In genomic region chr4:150150545-150151156, GRCh38 we compare ENCODE assay signal across 21 cellular contexts.
DNase-seq lines count a peak whose midpoint lies in the region; ATAC-seq, FAIRE-seq and TF ChIP-seq lines count a peak whose summit lies in the region.
"Had no signal": no experiment of that assay in that cellular context is flagged by ENCODE, and none has a peak within 500 bp of the region (broad histone marks: within the 10 kb centered on the region; RNA-seq: fewer than 3 reads in every experiment).

No MANE protein-coding gene starts in this region.

- no peak overlapping the region for H3K56ac ChIP-seq in H1 (replicated peaks; ENCODE audit: insufficient read length, low read depth, low read length)

- no peak overlapping the region for H2BK20ac ChIP-seq in H1 (ENCODE audit: low read length)

- H2BK120ac ChIP-seq in H1 (replicated peaks; ENCODE audit: low read depth, low read length) = no peak overlapping the region
- no peak overlapping the region for H2BK120ac ChIP-seq in mesenchymal stem cell (ENCODE audit: low read depth, low read length)

- H2BK12ac ChIP-seq in H1 (ENCODE audit: low read depth, low read length) = no peak overlapping the region
- H2BK12ac ChIP-seq in mesenchymal stem cell (ENCODE audit: low read length in 2 of 2) = no peak overlapping the region

- DNase-seq in SK-N-SH = no peak
- no peak for DNase-seq in H1 (ENCODE audit: low read depth in 1 of 2, low spot score in 2 of 2)
- DNase-seq in mesenchymal stem cell = no peak
- DNase-seq in substantia nigra (lab: John Stamatoyannopoulos, UW) = peak in 34 of 49 donors; percentile 4 to 73 (median 36)
- no peak for DNase-seq in sciatic nerve (ENCODE audit: low spot score)
- no peak for DNase-seq in activated T-cell treated with anti-CD3 and anti-CD28 coated beads for 4 hours
- DNase-seq: ACHN; activated CD4-positive, CD25-positive, alpha-beta regulatory T cell; activated naive CD8-positive, alpha-beta T cell treated with anti-CD3 and anti-CD28 coated beads for 36 hours; activated T-cell treated with anti-CD3 and anti-CD28 coated beads, Interleukin-2, amount 50 U/mL, for 72 hours; CD4-positive, CD25-positive, alpha-beta regulatory T cell; effector CD4-positive, alpha-beta T cell; GM23248; kidney; NCI-H187; NCI-H510A; sigmoid colon; stimulated activated naive CD8-positive, alpha-beta T cell treated with anti-CD3 and anti-CD28 coated beads, Interleukin-15, amount 100 ng/mL, for 72 hours; T-helper 2 cell had no signal

- no peak overlapping the region for H3K23ac ChIP-seq in H1 (ENCODE audit: insufficient read length)
- H3K23ac ChIP-seq in mesenchymal stem cell (ENCODE audit: low read length in 2 of 2) = no peak overlapping the region

- H3K4me2 ChIP-seq in SK-N-SH (no peak overlapping the region), H1 (ENCODE audit: insufficient read depth in 1 of 2, low read depth in 2 of 2, low read length in 2 of 2) (no peak overlapping the region), mesenchymal stem cell (ENCODE audit: low read length, poor library complexity, severe bottlenecking) (no peak overlapping the region)

- H3K36me3 ChIP-seq in SK-N-SH (replicated peaks in 1 of 2; ENCODE audit: control insufficient read depth in 1 of 2, insufficient read depth in 2 of 2, low read length in 1 of 2) (peaks cover 0 to 5% of the 10 kb centered on the region in 2 experiments), H1 (ENCODE audit: control insufficient read depth in 2 of 4, insufficient read depth in 4 of 4, low read length in 3 of 4) (no peaks in the 10 kb centered on the region), mesenchymal stem cell (ENCODE audit: control insufficient read depth in 1 of 2, insufficient read depth in 2 of 2, low read depth in 1 of 2, low read length in 2 of 2) (no peaks in the 10 kb centered on the region)
- H3K36me3 ChIP-seq: sigmoid colon had no signal

- H2BK5ac ChIP-seq in H1 (ENCODE audit: low read depth, low read length) (no peak overlapping the region), mesenchymal stem cell (ENCODE audit: low read depth, low read length, poor library complexity, severe bottlenecking) (no peak overlapping the region)

- TF ChIP-seq RAD21 in SK-N-SH (IDR thresholded peaks at IDR 0.05; ENCODE audit: low read length) = no peak
- no peak for TF ChIP-seq RAD21 in H1 (IDR thresholded peaks at IDR 0.05 in 1 of 2, conservative IDR thresholded peaks at IDR 0.05 in 1 of 2; ENCODE audit: low read depth in 2 of 2, low read length in 2 of 2)

- intact Hi-C loops in sciatic nerve (cut with DNase I) = no loop called here

- no peaks in the 10 kb centered on the region for H4K20me1 ChIP-seq in SK-N-SH (ENCODE audit: insufficient read depth)
- H4K20me1 ChIP-seq in H1 (replicated peaks in 1 of 2; ENCODE audit: control insufficient read depth in 1 of 2, insufficient read depth in 2 of 2, low read length in 2 of 2) = no peaks in the 10 kb centered on the region

- no peaks in the 10 kb centered on the region for H3K79me1 ChIP-seq in H1 (ENCODE audit: low read depth, low read length)
- peaks cover 9% of the 10 kb centered on the region for H3K79me1 ChIP-seq in mesenchymal stem cell (replicated peaks; ENCODE audit: low read length, poor library complexity, severe bottlenecking)

- TF ChIP-seq POLR2A in H1 (IDR thresholded peaks at IDR 0.05; ENCODE audit: control extremely low read depth in 1 of 2, low read depth in 2 of 2, low read length in 2 of 2) = no peak

- CTCF ChIA-PET in SK-N-SH (lab: Yijun Ruan, JAX) = interaction anchor here (0.6 to 1.2 kb wide), 3 partner anchors 61 to 92 kb away, joined by 3 read pairs; no protein-coding TSS in a partner anchor
- CTCF ChIA-PET in H1 (lab: Charles Lee; ENCODE audit: partially characterized antibody) = interaction anchor here (1.0 kb wide), 1 partner anchor 14 kb away, joined by 3 read pairs; no protein-coding TSS in a partner anchor

- no peak overlapping the region for H4K5ac ChIP-seq in H1 (ENCODE audit: insufficient read length, low read depth, low read length)

- no peak for TF ChIP-seq EP300 in SK-N-SH (IDR thresholded peaks at IDR 0.05; ENCODE audit: borderline replicate concordance in 1 of 2, low read depth in 1 of 2, low read length in 1 of 2)
- no peak for TF ChIP-seq EP300 in H1 (IDR thresholded peaks at IDR 0.05; ENCODE audit: borderline replicate concordance in 1 of 2, low read depth in 2 of 2, low read length in 2 of 2)

- POLR2A ChIA-PET in SK-N-SH (lab: Yijun Ruan, JAX) (no interaction called here), H1 (lab: Charles Lee; ENCODE audit: partially characterized antibody) (no interaction called here)

- H2AK5ac ChIP-seq in H1 (ENCODE audit: low read depth, low read length) (no peak overlapping the region), mesenchymal stem cell (ENCODE audit: low read length, severe bottlenecking) (no peak overlapping the region)

- H3F3A ChIP-seq in SK-N-SH (replicated peaks; ENCODE audit: insufficient read depth) = peaks cover 12% of the 10 kb centered on the region

- H3K4me1 ChIP-seq in SK-N-SH (ENCODE audit: control insufficient read depth in 1 of 2, insufficient read depth in 2 of 2, low read depth in 1 of 2, low read length in 1 of 2) = peaks cover 14 to 20% of the 10 kb centered on the region in 2 experiments
- no peaks in the 10 kb centered on the region for H3K4me1 ChIP-seq in H1 (replicated peaks in 1 of 4; ENCODE audit: control insufficient read depth in 3 of 4, insufficient read depth in 4 of 4, low read length in 3 of 4)
- H3K4me1 ChIP-seq in mesenchymal stem cell (ENCODE audit: control insufficient read depth, insufficient read depth, low read depth, low read length) = no peaks in the 10 kb centered on the region

- H3K27me3 ChIP-seq in SK-N-SH (ENCODE audit: insufficient read depth) (no peaks in the 10 kb centered on the region), H1 (replicated peaks in 1 of 4; ENCODE audit: control insufficient read depth in 3 of 4, extremely low read depth in 1 of 4, insufficient read depth in 3 of 4, low read length in 3 of 4) (no peaks in the 10 kb centered on the region), mesenchymal stem cell (ENCODE audit: control insufficient read depth in 1 of 2, insufficient read depth in 1 of 2, low read length in 2 of 2) (no peaks in the 10 kb centered on the region)
- H3K27me3 ChIP-seq: sigmoid colon had no signal

- H3K18ac ChIP-seq in H1 (ENCODE audit: extremely low read depth, low read length) (no peak overlapping the region), mesenchymal stem cell (ENCODE audit: low read depth in 1 of 2, low read length in 2 of 2) (peak overlapping the region in 1 of 2 experiments; percentile 77)

- no peak for TF ChIP-seq CTCF in SK-N-SH (IDR thresholded peaks at IDR 0.05)
- no peak for TF ChIP-seq CTCF in H1 (IDR thresholded peaks at IDR 0.05; ENCODE audit: control extremely low read depth in 1 of 3, insufficient read depth in 1 of 3, low read depth in 1 of 3, low read length in 3 of 3)

- H3K27ac ChIP-seq in SK-N-SH (ENCODE audit: low read depth in 2 of 2, low read length in 1 of 2) = peak overlapping the region in 1 of 2 experiments; percentile 23; a peak in 1 of 4 replicates
- H3K27ac ChIP-seq in H1 (ENCODE audit: low read depth, low read length) = no peak overlapping the region
- H3K27ac ChIP-seq in mesenchymal stem cell (ENCODE audit: low read length, poor library complexity, severe bottlenecking) = no peak overlapping the region
- no peak overlapping the region for H3K27ac ChIP-seq in substantia nigra (ENCODE audit: low read depth, low read length, poor library complexity, severe bottlenecking)
- H3K27ac ChIP-seq: GM23248 had no signal

- no peaks in the 10 kb centered on the region for H3K23me2 ChIP-seq in H1 (ENCODE audit: low read depth, low read length)

- no peaks in the 10 kb centered on the region for H3K9me3 ChIP-seq in SK-N-SH
- H3K9me3 ChIP-seq in H1 (ENCODE audit: insufficient read depth in 2 of 2, low read depth in 1 of 2, low read length in 1 of 2) = no peaks in the 10 kb centered on the region
- no peaks in the 10 kb centered on the region for H3K9me3 ChIP-seq in mesenchymal stem cell (ENCODE audit: control insufficient read depth, low read length)
- H3K9me3 ChIP-seq: sigmoid colon had no signal

- ATAC-seq in SK-N-SH treated with all-trans-retinoic acid at 6 μM for 48 hours (peak; percentile 10; the same call in 2 of the 3 replicates), GM18861 (IDR thresholded peaks at IDR 0.05; ENCODE audit: unreplicated experiment) (no peak), sciatic nerve (no peak)
- ATAC-seq: activated T-cell treated with anti-CD3 and anti-CD28 coated beads, Interleukin-2, amount 50 U/mL, for 72 hours; stimulated activated naive CD8-positive, alpha-beta T cell treated with anti-CD3 and anti-CD28 coated beads, Interleukin-15, amount 100 ng/mL, for 72 hours had no signal

- 0 out of 2 replicates have a peak overlapping the region, but pooled peaks have one; percentile 35 for H4K8ac ChIP-seq in H1 (ENCODE audit: extremely low read depth, insufficient read depth, low read length)
- peak overlapping the region; percentile 80 for H4K8ac ChIP-seq in mesenchymal stem cell (ENCODE audit: low read length)

- H3K79me2 ChIP-seq in SK-N-SH (ENCODE audit: insufficient read depth) (peaks cover 89% of the 10 kb centered on the region), H1 (ENCODE audit: control insufficient read depth in 1 of 2, insufficient read depth in 2 of 2, low read length in 2 of 2) (no peaks in the 10 kb centered on the region)

- H3K14ac ChIP-seq in H1 (ENCODE audit: insufficient read length) (no peak overlapping the region), mesenchymal stem cell (ENCODE audit: low read length in 2 of 2) (no peak overlapping the region)

- no peak overlapping the region for H4K91ac ChIP-seq in H1 (replicated peaks; ENCODE audit: insufficient read length, low read length)
- H4K91ac ChIP-seq in mesenchymal stem cell (ENCODE audit: low read length) = no peak overlapping the region

- H3K4me3 ChIP-seq in SK-N-SH (ENCODE audit: low read depth in 2 of 2, low read length in 1 of 2) (no peak overlapping the region), H1 (ENCODE audit: extremely low read depth in 1 of 4, insufficient read depth in 2 of 4, low read depth in 3 of 4, low read length in 4 of 4) (no peak overlapping the region), mesenchymal stem cell (ENCODE audit: insufficient read depth in 1 of 2, low read depth in 1 of 2, low read length in 2 of 2) (no peak overlapping the region)
- H3K4me3 ChIP-seq: GM23248, sigmoid colon had no signal

- FAIRE-seq in H1 (lab: Jason Lieb, UNC) = no peak
- FAIRE-seq: kidney had no signal

- H2BK15ac ChIP-seq in H1 (ENCODE audit: low read length) = no peak overlapping the region
- no peak overlapping the region for H2BK15ac ChIP-seq in mesenchymal stem cell (ENCODE audit: low read depth, poor library complexity, severe bottlenecking)

- WGBS in SK-N-SH (ENCODE audit: low lambda C conversion rate) = 88% methylated on average over 2 of the region's 2 CpGs
- WGBS in H1 (ENCODE audit: extremely low coverage in 1 of 2, insufficient coverage in 1 of 2, insufficient read length in 1 of 2, insufficient replicate concordance in 2 of 2, low coverage in 1 of 2, low lambda C conversion rate in 2 of 2, missing lambda C conversion rate in 1 of 2), 2 experiments = 81% methylated on average over 2 of the region's 2 CpGs; no CpG with 5 or more reads in 1 of the 2 experiments
- 100% methylated on average over 1 of the region's 2 CpGs for WGBS in mesenchymal stem cell

- H3K9ac ChIP-seq in SK-N-SH (no peak overlapping the region), H1 (replicated peaks in 1 of 4; ENCODE audit: extremely low read depth in 1 of 4, low read depth in 3 of 4, low read length in 3 of 4) (no peak overlapping the region), mesenchymal stem cell (ENCODE audit: low read length) (no peak overlapping the region)
- H3K9ac ChIP-seq: GM23248 had no signal

- no peak overlapping the region for H3K4ac ChIP-seq in H1 (replicated peaks; ENCODE audit: insufficient read length, low read depth, low read length)
- no peak overlapping the region for H3K4ac ChIP-seq in mesenchymal stem cell (ENCODE audit: low read depth in 1 of 2, low read length in 2 of 2)

- H2AFZ ChIP-seq in SK-N-SH (ENCODE audit: low read depth) (no peak overlapping the region), H1 (ENCODE audit: low read length) (no peak overlapping the region), mesenchymal stem cell (ENCODE audit: low read depth, low read length) (no peak overlapping the region)
- H2AFZ ChIP-seq: GM23248 had no signal

- H3K9me2 ChIP-seq in SK-N-SH = no peaks in the 10 kb centered on the region

Comparison
In these comparisons a context has a peak if more than half of its experiments do, and no peak if none do; other contexts are left out.
1. DNase-seq: peak in substantia nigra (34 of 49); none in SK-N-SH (single experiment), H1 (0 of 2), mesenchymal stem cell (single experiment), sciatic nerve (single experiment) and activated T-cell treated with anti-CD3 and anti-CD28 coated beads for 4 hours (single experiment).